Comparison of ENCODE assay signal across 11 cellular contexts in the genomic region with DNA sequence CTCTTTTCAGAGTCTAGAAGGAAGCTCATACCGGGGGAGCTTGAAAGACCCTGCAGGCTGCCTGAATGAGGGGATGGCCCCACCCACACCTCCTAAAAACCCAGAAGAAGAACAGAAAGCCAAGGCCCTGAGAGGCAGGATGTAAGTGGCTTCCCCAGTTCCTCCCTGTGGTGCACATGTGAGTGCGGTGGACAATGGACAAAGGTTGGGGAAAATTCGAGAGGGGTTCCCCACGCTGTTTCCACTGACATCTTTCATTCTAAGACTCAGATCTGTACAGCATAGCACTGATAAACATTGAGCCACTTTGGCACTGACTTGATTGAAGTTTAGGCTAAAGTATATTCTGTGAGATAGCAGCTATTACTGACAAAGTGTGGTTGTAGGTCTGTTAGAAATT.
DNase-seq lines count a peak whose midpoint lies in the region; ATAC-seq and TF ChIP-seq lines count a peak whose summit lies in the region.
"Had no signal": no experiment of that assay in that cellular context is flagged by ENCODE, and none has a peak within 500 bp of the region (broad histone marks: within the 10 kb centered on the region; RNA-seq: fewer than 3 reads in every experiment).

No MANE protein-coding gene starts in this region.

- H3K4me3 Mint-ChIP-seq in activated naive CD8-positive, alpha-beta T cell treated with anti-CD3 and anti-CD28 coated beads for 36 hours = peak overlapping the region; percentile 27

- H3K9me3 ChIP-seq in aorta (ENCODE audit: control insufficient read depth, low read length) = no peaks in the 10 kb centered on the region
- H3K9me3 ChIP-seq: colonic mucosa had no signal

- no peak for TF ChIP-seq CTCF in GM12865 (IDR thresholded peaks at IDR 0.05; ENCODE audit: insufficient read depth, low read depth, low read length, missing control alignments)

- DNase-seq in GM12865 (ENCODE audit: low read depth) (peak; percentile 83), aorta (no peak), NCI-H146 treated with DMSO at 0.1 percent for 48 hours (lab: John Stamatoyannopoulos, UW; ENCODE audit: unreplicated experiment) (no peak), KG1 (lab: John Stamatoyannopoulos, UW) (no peak), NCI-H1048 (lab: John Stamatoyannopoulos, UW) (no peak)
- peak; percentile 67 for DNase-seq in activated naive CD8-positive, alpha-beta T cell treated with anti-CD3 and anti-CD28 coated beads for 36 hours
- DNase-seq: colonic mucosa, NCI-H2029 treated with DMSO at 0.1 percent for 48 hours had no signal

- H3K27ac Mint-ChIP-seq in activated naive CD8-positive, alpha-beta T cell treated with anti-CD3 and anti-CD28 coated beads for 36 hours = peak overlapping the region; percentile 88

- H3K4me3 ChIP-seq in GM12865 (ENCODE audit: low read depth, low read length) = no peak overlapping the region
- no peak overlapping the region for H3K4me3 ChIP-seq in aorta (ENCODE audit: low read length in 2 of 2)
- H3K4me3 ChIP-seq: colonic mucosa had no signal

- H3K9me3 Mint-ChIP-seq in activated naive CD8-positive, alpha-beta T cell treated with anti-CD3 and anti-CD28 coated beads for 36 hours = no peaks in the 10 kb centered on the region

- ATAC-seq in GM19351 (IDR thresholded peaks at IDR 0.05; ENCODE audit: unreplicated experiment) (peak; percentile 59), HG03045 (IDR thresholded peaks at IDR 0.05; ENCODE audit: unreplicated experiment) (peak; percentile 67), aorta (ENCODE audit: low FRiP score) (no peak)
- ATAC-seq: Right ventricle myocardium inferior had no signal

- no peaks in the 10 kb centered on the region for H3K27me3 ChIP-seq in aorta (ENCODE audit: control insufficient read depth in 1 of 2, insufficient read depth in 2 of 2, low read length in 1 of 2)
- H3K27me3 ChIP-seq: colonic mucosa had no signal

- no peak overlapping the region for H3K27ac ChIP-seq in aorta (ENCODE audit: low read depth in 1 of 2, low read length in 2 of 2)
- H3K27ac ChIP-seq: colonic mucosa had no signal

- H3K36me3 Mint-ChIP-seq in activated naive CD8-positive, alpha-beta T cell treated with anti-CD3 and anti-CD28 coated beads for 36 hours = peaks cover 28% of the 10 kb centered on the region

- intact Hi-C loops in aorta (cut with DNase I) = no loop called here

- peaks cover 12 to 22% of the 10 kb centered on the region in 2 donors for H3K36me3 ChIP-seq in aorta (ENCODE audit: control insufficient read depth in 1 of 2, insufficient read depth in 2 of 2, low read length in 1 of 2)
- H3K36me3 ChIP-seq: colonic mucosa had no signal

- peaks cover 28% of the 10 kb centered on the region for H3K27me3 Mint-ChIP-seq in activated naive CD8-positive, alpha-beta T cell treated with anti-CD3 and anti-CD28 coated beads for 36 hours

- peaks cover 39% of the 10 kb centered on the region for H3K4me1 Mint-ChIP-seq in activated naive CD8-positive, alpha-beta T cell treated with anti-CD3 and anti-CD28 coated beads for 36 hours

- 84 to 86% methylated on average over 4 of the region's 4 CpGs for WGBS in aorta, 2 donors

- no peaks in the 10 kb centered on the region for H3K4me1 ChIP-seq in aorta (ENCODE audit: control insufficient read depth in 1 of 2, insufficient read depth in 2 of 2, low read length in 2 of 2)
- H3K4me1 ChIP-seq: colonic mucosa had no signal

Comparison
In these comparisons a context has a peak if more than half of its experiments do, and no peak if none do; other contexts are left out.
1. DNase-seq: peak in GM12865 (single experiment) and activated naive CD8-positive, alpha-beta T cell treated with anti-CD3 and anti-CD28 coated beads for 36 hours (single experiment); none in aorta (0 of 2), NCI-H146 treated with DMSO at 0.1 percent for 48 hours (single experiment), KG1 (single experiment) and NCI-H1048 (single experiment).